In genomic region chr5:172377856-172378255, GRCh38 we compare ENCODE assay signal across 12 cellular contexts.
DNase-seq lines count a peak whose midpoint lies in the region; ATAC-seq and TF ChIP-seq lines count a peak whose summit lies in the region.
"Had no signal": no experiment of that assay in that cellular context is flagged by ENCODE, and none has a peak within 500 bp of the region (broad histone marks: within the 10 kb centered on the region; RNA-seq: fewer than 3 reads in every experiment).

No MANE protein-coding gene starts in this region.

- H3K27ac ChIP-seq in A673 (ENCODE audit: low read depth, low read length, poor library complexity, severe bottlenecking) = no peak overlapping the region

- peak; percentile 56 for DNase-seq in GM12865 (ENCODE audit: low read depth)
- peak; percentile 40 for DNase-seq in NB4 (ENCODE audit: low read depth)
- peak; percentile 12 for DNase-seq in midbrain (lab: John Stamatoyannopoulos, UW)
- DNase-seq in stimulated activated naive B cell treated with anti-CD40 and anti-IgM and Interleukin-4, amounts not matched to agents 10 μg/mL and 1 μg/mL and 100 μg/mL, for 72 hours = no peak
- no peak for DNase-seq in KBM-7
- DNase-seq in A673 (ENCODE audit: low spot score) = no peak
- DNase-seq in HK-2 (ENCODE audit: unreplicated experiment) = no peak
- DNase-seq: H7, NCI-H146, NCI-H446 treated with DMSO at 0.1 percent for 48 hours, NCI-H748 treated with DMSO at 0.1 percent for 48 hours, PC-3 had no signal

- H3K36me3 ChIP-seq in A673 (ENCODE audit: insufficient read depth, low read length, poor library complexity, severe bottlenecking) = no peaks in the 10 kb centered on the region

- no peak overlapping the region for H3K4me3 ChIP-seq in GM12865 (ENCODE audit: low read depth, low read length)
- H3K4me3 ChIP-seq in NB4 (ENCODE audit: low read depth, low read length) = no peak overlapping the region
- no peak overlapping the region for H3K4me3 ChIP-seq in A673 (ENCODE audit: low read depth, low read length, poor library complexity, severe bottlenecking)

- CTCF ChIA-PET in A673 (lab: Charles Lee) = no interaction called here

- H3K36me3 Mint-ChIP-seq in stimulated activated naive B cell treated with anti-CD40 and anti-IgM and Interleukin-4, amounts not matched to agents 10 μg/mL and 1 μg/mL and 100 μg/mL, for 72 hours = no peaks in the 10 kb centered on the region

- no peak for TF ChIP-seq CTCF in GM12865 (IDR thresholded peaks at IDR 0.05; ENCODE audit: insufficient read depth, low read depth, low read length, missing control alignments)
- TF ChIP-seq CTCF in NB4 (IDR thresholded peaks at IDR 0.05; ENCODE audit: low read depth, low read length) = no peak
- TF ChIP-seq CTCF in A673 (conservative IDR thresholded peaks at IDR 0.05; ENCODE audit: low read depth, low read length) = no peak

- no peaks in the 10 kb centered on the region for H3K9me3 ChIP-seq in A673 (ENCODE audit: low read depth, low read length, poor library complexity, severe bottlenecking)

- intact Hi-C loops in A673 (cut with micrococcal nuclease; ENCODE audit: unreplicated experiment) = no loop called here

- no peak overlapping the region for H3K27ac Mint-ChIP-seq in stimulated activated naive B cell treated with anti-CD40 and anti-IgM and Interleukin-4, amounts not matched to agents 10 μg/mL and 1 μg/mL and 100 μg/mL, for 72 hours

- peaks cover 4 to 12% of the 10 kb centered on the region in 2 donors for H3K27me3 Mint-ChIP-seq in stimulated activated naive B cell treated with anti-CD40 and anti-IgM and Interleukin-4, amounts not matched to agents 10 μg/mL and 1 μg/mL and 100 μg/mL, for 72 hours

- in situ Hi-C loops in KBM-7 (cut with MboI; ENCODE audit: low pct_unique_long_range_greater_than_20kb, low sequenced_read_pairs) = no loop called here

- H3K4me1 ChIP-seq in A673 (ENCODE audit: insufficient read depth, low read length, poor library complexity, severe bottlenecking) = no peaks in the 10 kb centered on the region

- BruUV-seq in A673 (replicated peaks; lab: Mats Ljungman, UMichigan) = no TSS peak

- TF ChIP-seq POLR2A in NB4 (IDR thresholded peaks at IDR 0.05; ENCODE audit: extremely low read depth, insufficient read length) = no peak

- H3K4me1 Mint-ChIP-seq in stimulated activated naive B cell treated with anti-CD40 and anti-IgM and Interleukin-4, amounts not matched to agents 10 μg/mL and 1 μg/mL and 100 μg/mL, for 72 hours = peaks cover 0 to 2% of the 10 kb centered on the region in 2 donors

- no peaks in the 10 kb centered on the region for H3K9me3 Mint-ChIP-seq in stimulated activated naive B cell treated with anti-CD40 and anti-IgM and Interleukin-4, amounts not matched to agents 10 μg/mL and 1 μg/mL and 100 μg/mL, for 72 hours

- peak; percentile 12 to 52 for ATAC-seq in stimulated activated naive B cell treated with anti-CD40 and anti-IgM and Interleukin-4, amounts not matched to agents 10 μg/mL and 1 μg/mL and 100 μg/mL, for 72 hours (replicated peaks)
- ATAC-seq: PC-3 had no signal

- H3K4me3 Mint-ChIP-seq in stimulated activated naive B cell treated with anti-CD40 and anti-IgM and Interleukin-4, amounts not matched to agents 10 μg/mL and 1 μg/mL and 100 μg/mL, for 72 hours = no peak overlapping the region

- POLR2A ChIA-PET in A673 (lab: Charles Lee; ENCODE audit: low non-redundant PET) = no interaction called here

- H3K27me3 ChIP-seq in A673 (replicated peaks; ENCODE audit: insufficient read depth, low read depth, low read length, poor library complexity) = no peaks in the 10 kb centered on the region

Comparison
In these comparisons a context has a peak if more than half of its experiments do, and no peak if none do; other contexts are left out.
1. DNase-seq: peak in GM12865 (single experiment), NB4 (single experiment) and midbrain (single experiment); none in stimulated activated naive B cell treated with anti-CD40 and anti-IgM and Interleukin-4, amounts not matched to agents 10 μg/mL and 1 μg/mL and 100 μg/mL, for 72 hours (single experiment), KBM-7 (single experiment), A673 (single experiment) and HK-2 (single experiment).